ENCODE assay signal across 16 cellular contexts in genomic region chr21:31340499-31340898, GRCh38. TPM values are rescaled to one million over a fixed set of nuclear protein-coding genes. Genes with fewer than 3 reads are reported as not detected.
DNase-seq lines count a peak whose midpoint lies in the region; ATAC-seq and TF ChIP-seq lines count a peak whose summit lies in the region.
"Had no signal": no experiment of that assay in that cellular context is flagged by ENCODE, and none has a peak within 500 bp of the region (broad histone marks: within the 10 kb centered on the region; RNA-seq: fewer than 3 reads in every experiment).

No MANE protein-coding gene starts in this region.

- H3K4me1 ChIP-seq in sigmoid colon, result peaks cover 0 to 9% (median 0%) of the 10 kb centered on the region in 4 donors

- TF ChIP-seq CTCF in sigmoid colon (IDR thresholded peaks at IDR 0.05), result no peak

- no peak for TF ChIP-seq EP300 in sigmoid colon (IDR thresholded peaks at IDR 0.05)

- H3K27ac Mint-ChIP-seq in activated naive CD4-positive, alpha-beta T cell treated with anti-CD3 and anti-CD28 coated beads for 36 hours, result peak overlapping the region; percentile 88
- peak overlapping the region; percentile 21 for H3K27ac Mint-ChIP-seq in T-helper 17 cell
- peak overlapping the region; percentile 77 to 89 for H3K27ac Mint-ChIP-seq in activated naive CD4-positive, alpha-beta T cell treated with anti-CD3 and anti-CD28 coated beads, Interleukin-2, amount 50 U/mL, for 72 hours
- peak overlapping the region; percentile 22 for H3K27ac Mint-ChIP-seq in stimulated activated naive B cell treated with anti-CD40 and anti-IgM and Interleukin-4, amounts not matched to agents 10 μg/mL and 1 μg/mL and 100 μg/mL, for 72 hours

- H3K27me3 ChIP-seq in sigmoid colon, result peaks cover 0 to 43% (median 9%) of the 10 kb centered on the region in 3 donors

- H3K4me1 Mint-ChIP-seq in activated naive CD4-positive, alpha-beta T cell treated with anti-CD3 and anti-CD28 coated beads for 36 hours (ENCODE audit: low read depth), result peaks cover 69% of the 10 kb centered on the region
- H3K4me1 Mint-ChIP-seq in T-helper 17 cell, result peaks cover 29% of the 10 kb centered on the region
- H3K4me1 Mint-ChIP-seq in stimulated activated naive B cell treated with anti-CD40 and anti-IgM and Interleukin-4, amounts not matched to agents 10 μg/mL and 1 μg/mL and 100 μg/mL, for 72 hours, result peaks cover 27 to 59% of the 10 kb centered on the region in 2 donors

- intact Hi-C loops in activated naive CD4-positive, alpha-beta T cell treated with anti-CD3 and anti-CD28 coated beads for 36 hours (cut with micrococcal nuclease), result loop anchor here (5.0 kb wide), 2 partner anchors 372 to 623 kb away; partner anchors contain the start of gene KRTAP21-3
- intact Hi-C loops in sigmoid colon (cut with DNase I), result no loop called here

- no peaks in the 10 kb centered on the region for H3K9me3 Mint-ChIP-seq in activated naive CD4-positive, alpha-beta T cell treated with anti-CD3 and anti-CD28 coated beads for 36 hours
- peaks cover 0 to 3% of the 10 kb centered on the region in 2 donors for H3K9me3 Mint-ChIP-seq in activated naive CD4-positive, alpha-beta T cell treated with anti-CD3 and anti-CD28 coated beads, Interleukin-2, amount 50 U/mL, for 72 hours
- H3K9me3 Mint-ChIP-seq in stimulated activated naive B cell treated with anti-CD40 and anti-IgM and Interleukin-4, amounts not matched to agents 10 μg/mL and 1 μg/mL and 100 μg/mL, for 72 hours, result peaks cover 2 to 3% of the 10 kb centered on the region in 2 donors

- H3K9me3 ChIP-seq in T-helper 17 cell (ENCODE audit: control insufficient read depth, low read length, poor library complexity, severe bottlenecking), result no peaks in the 10 kb centered on the region
- no peaks in the 10 kb centered on the region for H3K9me3 ChIP-seq in sigmoid colon
- H3K9me3 ChIP-seq: BLaER1 treated with 17β-estradiol and CSF1 and Interleukin-3, amounts not matched to agents 10 nM and 100 nM had no signal

- no peaks in the 10 kb centered on the region for H3K27me3 Mint-ChIP-seq in activated naive CD4-positive, alpha-beta T cell treated with anti-CD3 and anti-CD28 coated beads for 36 hours (ENCODE audit: low read depth)
- peaks cover 33% of the 10 kb centered on the region for H3K27me3 Mint-ChIP-seq in T-helper 17 cell
- peaks cover 27 to 37% of the 10 kb centered on the region in 2 donors for H3K27me3 Mint-ChIP-seq in stimulated activated naive B cell treated with anti-CD40 and anti-IgM and Interleukin-4, amounts not matched to agents 10 μg/mL and 1 μg/mL and 100 μg/mL, for 72 hours

- H3K27ac ChIP-seq in sigmoid colon, result no peak overlapping the region
- H3K27ac ChIP-seq: BLaER1 treated with 17β-estradiol and CSF1 and Interleukin-3, amounts not matched to agents 10 nM and 100 nM; PC-9 had no signal

- H3K36me3 Mint-ChIP-seq in activated naive CD4-positive, alpha-beta T cell treated with anti-CD3 and anti-CD28 coated beads for 36 hours (ENCODE audit: low read depth), result peaks cover 29% of the 10 kb centered on the region
- H3K36me3 Mint-ChIP-seq in T-helper 17 cell (ENCODE audit: low read depth), result peaks cover 8% of the 10 kb centered on the region
- H3K36me3 Mint-ChIP-seq in activated naive CD4-positive, alpha-beta T cell treated with anti-CD3 and anti-CD28 coated beads, Interleukin-2, amount 50 U/mL, for 72 hours, result peaks cover 39 to 48% of the 10 kb centered on the region in 2 donors
- peaks cover 8 to 20% of the 10 kb centered on the region in 2 donors for H3K36me3 Mint-ChIP-seq in stimulated activated naive B cell treated with anti-CD40 and anti-IgM and Interleukin-4, amounts not matched to agents 10 μg/mL and 1 μg/mL and 100 μg/mL, for 72 hours

- no peak for ATAC-seq in T-helper 17 cell
- peak in 1 of 2 donors; percentile 5 for ATAC-seq in activated naive CD4-positive, alpha-beta T cell treated with anti-CD3 and anti-CD28 coated beads, Interleukin-2, amount 50 U/mL, for 72 hours
- no peak for ATAC-seq in stimulated activated naive B cell treated with anti-CD40 and anti-IgM and Interleukin-4, amounts not matched to agents 10 μg/mL and 1 μg/mL and 100 μg/mL, for 72 hours (replicated peaks)

- H3K4me3 Mint-ChIP-seq in activated naive CD4-positive, alpha-beta T cell treated with anti-CD3 and anti-CD28 coated beads for 36 hours, result peak overlapping the region; percentile 46
- H3K4me3 Mint-ChIP-seq in T-helper 17 cell, result peak overlapping the region; percentile 64
- no peak overlapping the region for H3K4me3 Mint-ChIP-seq in stimulated activated naive B cell treated with anti-CD40 and anti-IgM and Interleukin-4, amounts not matched to agents 10 μg/mL and 1 μg/mL and 100 μg/mL, for 72 hours

- TF ChIP-seq POLR2A in sigmoid colon (IDR thresholded peaks at IDR 0.05), result no peak

- H3K36me3 ChIP-seq in sigmoid colon, result no peaks in the 10 kb centered on the region

- DNase-seq in activated naive CD4-positive, alpha-beta T cell treated with anti-CD3 and anti-CD28 coated beads for 36 hours, result no peak
- DNase-seq in activated naive CD4-positive, alpha-beta T cell treated with Interleukin-2 at 50 U/mL for 16 hours, result no peak
- DNase-seq in T-helper 17 cell, result no peak
- no peak for DNase-seq in activated naive CD4-positive, alpha-beta T cell treated with anti-CD3 and anti-CD28 coated beads, Interleukin-2, amount 50 U/mL, for 72 hours (ENCODE audit: low spot score in 2 of 2)
- no peak for DNase-seq in stimulated activated naive B cell treated with anti-CD40 and anti-IgM and Interleukin-4, amounts not matched to agents 10 μg/mL and 1 μg/mL and 100 μg/mL, for 72 hours
- no peak for DNase-seq in sigmoid colon
- no peak for DNase-seq in 8988T
- DNase-seq: COR-L47, HCEC 1CT, Kasumi-1, NCI-H1417, NCI-H2029, NCI-H2171 treated with DMSO at 0.1 percent for 48 hours, NCI-H774, PC-9 had no signal

- CTCF ChIA-PET in activated naive CD4-positive, alpha-beta T cell treated with anti-CD3 and anti-CD28 coated beads for 36 hours (lab: Charles Lee), result interaction anchor here (1.1 kb wide), 1 partner anchor 13 kb away, joined by 4 read pairs; no protein-coding TSS in a partner anchor

- 83 to 93% methylated on average over 7 of the region's 7 CpGs for WGBS in sigmoid colon, 2 donors

- no peak overlapping the region for H3K4me3 ChIP-seq in sigmoid colon
- H3K4me3 ChIP-seq: BLaER1 treated with 17β-estradiol and CSF1 and Interleukin-3, amounts not matched to agents 10 nM and 100 nM; PC-9 had no signal

RNA-seq across cellular contexts. Expression of gene TIAM1, which starts 3.6 kb away (rescaled TPM):
- total RNA-seq in activated naive CD4-positive, alpha-beta T cell treated with anti-CD3 and anti-CD28 coated beads for 36 hours, result 10 to 100 TPM; 50.1 to 51.0 TPM
- total RNA-seq in T-helper 17 cell, result 10 to 100 TPM; 54.2 to 68.7 TPM
- total RNA-seq in activated naive CD4-positive, alpha-beta T cell treated with anti-CD3 and anti-CD28 coated beads, Interleukin-2, amount 50 U/mL, for 72 hours, result 10 to 100 TPM; 43.7 to 70.6 TPM
- total RNA-seq in sigmoid colon, result 10 to 100 TPM in 2 of 4 donors, 1 to 10 TPM in 2; 8.6 to 20.5 (median 12.8) TPM
- polyA plus RNA-seq in sigmoid colon, result 1 to 10 TPM; 1.2 to 4.5 (median 3.0) TPM

Comparison
In these comparisons a context has a peak if more than half of its experiments do, and no peak if none do; other contexts are left out.
1. H3K27ac Mint-ChIP-seq: peak in every context shown above with its lines; median percentile 88 in activated naive CD4-positive, alpha-beta T cell treated with anti-CD3 and anti-CD28 coated beads for 36 hours; 83 in activated naive CD4-positive, alpha-beta T cell treated with anti-CD3 and anti-CD28 coated beads, Interleukin-2, amount 50 U/mL, for 72 hours; 22 in stimulated activated naive B cell treated with anti-CD40 and anti-IgM and Interleukin-4, amounts not matched to agents 10 μg/mL and 1 μg/mL and 100 μg/mL, for 72 hours; 21 in T-helper 17 cell.
2. H3K4me3 Mint-ChIP-seq: peak in activated naive CD4-positive, alpha-beta T cell treated with anti-CD3 and anti-CD28 coated beads for 36 hours (single experiment) and T-helper 17 cell (single experiment); none in stimulated activated naive B cell treated with anti-CD40 and anti-IgM and Interleukin-4, amounts not matched to agents 10 μg/mL and 1 μg/mL and 100 μg/mL, for 72 hours (0 of 2).